In genomic region chr13:20160346-20161274, GRCh38 we compare ENCODE assay signal across 8 cellular contexts. TPM values are rescaled to one million over a fixed set of nuclear protein-coding genes. Genes with fewer than 3 reads are reported as not detected.
DNase-seq lines count a peak whose midpoint lies in the region; ATAC-seq, FAIRE-seq and TF ChIP-seq lines count a peak whose summit lies in the region.

Gene GJA3, minus strand, starts transcription at chr13:20161052. Its CDS starts 17,764 bp downstream, at chr13:20143288.

- H3K9me3 Mint-ChIP-seq in astrocyte (ENCODE audit: unreplicated experiment) = peaks cover 4% of the 10 kb centered on the region
- peaks cover 0 to 3% (median 0%) of the 10 kb centered on the region in 6 donors for H3K9me3 Mint-ChIP-seq in immature natural killer cell

- H3K4me3 Mint-ChIP-seq in astrocyte (ENCODE audit: unreplicated experiment) (peak within 1 kb of the TSS; percentile 85), immature natural killer cell (peak within 1 kb of the TSS; percentile 69 to 81 (median 78))

- H3K27me3 ChIP-seq in astrocyte (ENCODE audit: insufficient read depth, low read length) = peaks cover 42% of the 10 kb centered on the region

- peak within 1 kb of the TSS; percentile 55 for H3K4me3 ChIP-seq in astrocyte (ENCODE audit: insufficient read depth, low read depth, low read length)

- peak within 1 kb of the TSS; percentile 54 for H2AFZ ChIP-seq in astrocyte (ENCODE audit: low read depth, low read length)

- peaks cover 5% of the 10 kb centered on the region for H3K4me1 ChIP-seq in astrocyte (ENCODE audit: insufficient read depth, low read length)

- no peaks in the 10 kb centered on the region for H4K20me1 ChIP-seq in astrocyte (ENCODE audit: insufficient read depth, low read length)

- H3K36me3 Mint-ChIP-seq in astrocyte (ENCODE audit: low read depth, unreplicated experiment) (no peaks in the 10 kb centered on the region), immature natural killer cell (no peaks in the 10 kb centered on the region)

- H3K4me1 Mint-ChIP-seq in astrocyte (ENCODE audit: low read depth, unreplicated experiment) (peaks cover 5% of the 10 kb centered on the region), immature natural killer cell (peaks cover 8 to 13% of the 10 kb centered on the region in 2 donors)

- TF ChIP-seq CTCF in astrocyte (IDR thresholded peaks at IDR 0.05; ENCODE audit: insufficient read depth, low read depth, low read length) (no peak), D721Med (IDR thresholded peaks at IDR 0.05; ENCODE audit: insufficient read depth, missing control alignments) (no peak)

- H3K9ac ChIP-seq in astrocyte (ENCODE audit: low read length) = peak within 1 kb of the TSS; percentile 45

- no peaks in the 10 kb centered on the region for H3K79me2 ChIP-seq in astrocyte (ENCODE audit: insufficient read depth, low read length)

- H3K27ac Mint-ChIP-seq in astrocyte (ENCODE audit: unreplicated experiment) = peak within 1 kb of the TSS; percentile 41
- H3K27ac Mint-ChIP-seq in immature natural killer cell = no peak within 1 kb of the TSS

- peak within 1 kb of the TSS; percentile 86 for H3K4me2 ChIP-seq in astrocyte (ENCODE audit: low read length)

- ATAC-seq in GM18867 (IDR thresholded peaks at IDR 0.05; ENCODE audit: unreplicated experiment) (peak; percentile 72), HG03066 (IDR thresholded peaks at IDR 0.05; ENCODE audit: low read depth, unreplicated experiment) (peak; percentile 42), SK-N-SH treated with all-trans-retinoic acid at 6 μM for 48 hours (peak; percentile 29; the same call in 2 of the 3 replicates)

- no peak within 1 kb of the TSS for H3K27ac ChIP-seq in astrocyte (ENCODE audit: low read depth, low read length)

- no peaks in the 10 kb centered on the region for H3K9me3 ChIP-seq in astrocyte (ENCODE audit: insufficient read depth, low read depth, low read length)

- peak; percentile 66 for DNase-seq in 8988T
- DNase-seq in astrocyte (ENCODE audit: low read depth) = peak; percentile 18
- DNase-seq in immature natural killer cell = peak in 1 of 3 donors; percentile 17
- DNase-seq in stimulated activated CD4-positive, alpha-beta T cell treated with anti-CD3 and anti-CD28 coated beads, TNF-alpha, amount 100 ng/mL, for 24 hours (ENCODE audit: low read depth in 3 of 3) = peak in 2 of 3 experiments; percentile 17 to 63
- no peak for DNase-seq in D721Med (ENCODE audit: insufficient read length, low spot score)

- H3K36me3 ChIP-seq in astrocyte (ENCODE audit: insufficient read depth, low read length) = no peaks in the 10 kb centered on the region

- no peak for FAIRE-seq in astrocyte (lab: Jason Lieb, UNC)
- no peak for FAIRE-seq in D721Med (lab: Jason Lieb, UNC)

- H3K27me3 Mint-ChIP-seq in astrocyte (ENCODE audit: low read depth, unreplicated experiment) = peaks cover 33% of the 10 kb centered on the region
- peaks cover 9 to 17% (median 12%) of the 10 kb centered on the region in 3 donors for H3K27me3 Mint-ChIP-seq in immature natural killer cell (ENCODE audit: low read depth in 3 of 3)

TF ChIP-seq in SK-N-SH treated with all-trans-retinoic acid at 6 μM for 48 hours, 23 proteins besides CTCF, POLR2A, EP300 and RAD21:
- TF ChIP-seq OSR1 (CRISPR knock-in tag; IDR thresholded peaks at IDR 0.05) = no peak
- TF ChIP-seq ISL1 (CRISPR knock-in tag; IDR thresholded peaks at IDR 0.05) = no peak
- no peak for TF ChIP-seq SNAI2 (CRISPR knock-in tag; IDR thresholded peaks at IDR 0.05)
TF ChIP-seq in SK-N-SH treated with all-trans-retinoic acid at 6 μM for 48 hours: peak in this region for 0.

RNA-seq across cellular contexts. Expression of gene GJA3, which starts in this region (rescaled TPM):
- total RNA-seq in astrocyte = 0.59 and 0.72 TPM in 2 replicates
- not detected for polyA plus RNA-seq in immature natural killer cell

Comparison
In these comparisons a context has a peak if more than half of its experiments do, and no peak if none do; other contexts are left out.
1. Peak in DNase-seq, H3K4me3 ChIP-seq, H3K9ac ChIP-seq and H3K4me2 ChIP-seq in astrocyte; RNA of the gene not detected or under 1 TPM.